Comparison of ENCODE assay signal across 7 cellular contexts in the genomic region with DNA sequence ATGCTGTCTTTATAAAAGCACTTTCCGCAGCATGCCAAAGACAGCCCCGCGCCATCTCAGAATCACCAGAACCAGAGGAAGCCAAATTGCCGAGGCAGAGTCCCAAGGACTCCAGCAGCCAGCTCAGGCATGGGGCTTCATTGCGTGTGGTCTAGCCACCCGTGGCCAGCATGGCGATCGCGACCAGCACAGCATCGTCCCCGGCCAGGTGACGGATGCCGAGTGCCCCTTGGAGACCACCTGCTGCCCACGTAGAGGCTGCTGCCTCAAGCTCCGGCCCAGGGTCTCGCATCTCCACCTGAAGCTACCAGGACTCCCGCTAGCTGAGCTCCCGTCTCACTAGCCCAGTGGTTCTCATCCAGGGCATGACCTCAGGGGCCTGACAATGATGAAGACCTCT.
"Had no signal": no experiment of that assay in that cellular context is flagged by ENCODE, and none has a peak within 500 bp of the region (broad histone marks: within the 10 kb centered on the region; RNA-seq: fewer than 3 reads in every experiment).

No MANE protein-coding gene starts in this region.

- H3K4me2 ChIP-seq: GM23338 had no signal

- DNase-seq: H9, HCEC 1CT, KG1 had no signal

- H3K27ac ChIP-seq: HL-60 had no signal

- H3K4me3 ChIP-seq: GM23338, K562 had no signal

- ATAC-seq: GM23338, HepG2, K562 had no signal

- H2AFZ ChIP-seq: GM23338 had no signal
